Comparison of ENCODE assay signal across 8 cellular contexts in the genomic region with DNA sequence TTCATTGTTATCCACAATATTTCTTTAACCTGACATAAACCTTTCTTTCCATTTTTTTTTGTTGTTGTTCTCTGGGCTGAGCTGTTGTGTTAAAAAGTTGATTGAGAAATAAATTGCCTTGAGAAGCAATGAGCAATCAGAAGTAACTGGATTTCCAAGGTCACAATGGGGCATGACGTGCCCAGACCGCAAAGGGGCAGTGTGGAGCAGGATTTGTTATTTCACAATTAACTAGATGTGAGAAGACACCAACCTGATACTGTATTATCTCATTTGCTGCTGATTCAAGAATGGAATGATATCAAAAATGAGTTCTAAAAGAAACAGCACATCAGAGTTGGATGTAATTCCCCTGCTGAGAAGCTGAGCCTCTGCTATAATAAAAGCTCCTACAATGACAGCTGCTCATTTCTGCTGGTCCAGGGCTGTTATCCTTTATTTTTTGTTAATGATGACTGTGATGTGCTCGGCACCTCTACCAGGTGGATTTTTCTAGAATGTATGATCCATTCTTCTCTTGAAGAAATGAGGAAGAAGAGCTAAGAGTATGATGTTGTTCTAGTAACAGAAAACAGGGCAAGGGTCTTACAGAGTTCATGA. TPM values are rescaled to one million over a fixed set of nuclear protein-coding genes. Genes with fewer than 3 reads are reported as not detected.
DNase-seq lines count a peak whose midpoint lies in the region; ATAC-seq and TF ChIP-seq lines count a peak whose summit lies in the region.

No MANE protein-coding gene starts in this region.

- peak; percentile 12 for DNase-seq in activated CD4-positive, alpha-beta T cell treated with anti-CD3 and anti-CD28 coated beads, Interleukin-2, amount 10 ng/mL, durations not matched to agents 7 days and 5 days
- no peak for DNase-seq in activated CD4-positive, alpha-beta T cell treated with anti-CD3 and anti-CD28 coated beads, Interleukin-2, amount 50 U/mL, for 4 hours
- DNase-seq in KBM-7 (peak; percentile 31), WERI-Rb-1 (no peak), kidney glomerular epithelial cell (lab: John Stamatoyannopoulos, UW) (peak; percentile 44), esophagus squamous epithelium (lab: John Stamatoyannopoulos, UW) (no peak)

- H3K9me3 ChIP-seq in WERI-Rb-1 (ENCODE audit: severe bottlenecking) (no peaks in the 10 kb centered on the region), esophagus squamous epithelium (no peaks in the 10 kb centered on the region)

- ATAC-seq in HG03135 (IDR thresholded peaks at IDR 0.05; ENCODE audit: unreplicated experiment) (no peak), HG03378 (IDR thresholded peaks at IDR 0.05; ENCODE audit: unreplicated experiment) (no peak)

- no peak overlapping the region for H3K4me3 Mint-ChIP-seq in activated CD4-positive, alpha-beta T cell treated with anti-CD3 and anti-CD28 coated beads, Interleukin-2, amount 10 ng/mL, durations not matched to agents 7 days and 5 days

- WGBS in esophagus squamous epithelium, 2 donors, result 26 to 34% methylated on average over 3 of the region's 3 CpGs

- CTCF ChIA-PET in activated CD4-positive, alpha-beta T cell treated with anti-CD3 and anti-CD28 coated beads, Interleukin-2, amount 10 ng/mL, durations not matched to agents 7 days and 5 days (lab: Charles Lee), result no interaction called here

- H3K27me3 ChIP-seq in WERI-Rb-1 (ENCODE audit: insufficient read depth, low read depth, severe bottlenecking) (no peaks in the 10 kb centered on the region), esophagus squamous epithelium (no peaks in the 10 kb centered on the region)

- H3K36me3 ChIP-seq in WERI-Rb-1 (no peaks in the 10 kb centered on the region), esophagus squamous epithelium (no peaks in the 10 kb centered on the region)

- no peaks in the 10 kb centered on the region for H3K9me3 Mint-ChIP-seq in activated CD4-positive, alpha-beta T cell treated with anti-CD3 and anti-CD28 coated beads, Interleukin-2, amount 10 ng/mL, durations not matched to agents 7 days and 5 days

- H3K4me1 Mint-ChIP-seq in activated CD4-positive, alpha-beta T cell treated with anti-CD3 and anti-CD28 coated beads, Interleukin-2, amount 10 ng/mL, durations not matched to agents 7 days and 5 days, result no peaks in the 10 kb centered on the region

- H3K27ac ChIP-seq in WERI-Rb-1, result no peak overlapping the region
- H3K27ac ChIP-seq in esophagus squamous epithelium, result no peak overlapping the region

- no peak overlapping the region for H3K4me3 ChIP-seq in WERI-Rb-1 (ENCODE audit: low read depth, low read length)
- no peak overlapping the region for H3K4me3 ChIP-seq in esophagus squamous epithelium

- H3K36me3 Mint-ChIP-seq in activated CD4-positive, alpha-beta T cell treated with anti-CD3 and anti-CD28 coated beads, Interleukin-2, amount 10 ng/mL, durations not matched to agents 7 days and 5 days (ENCODE audit: low read depth), result no peaks in the 10 kb centered on the region

- H3K27ac Mint-ChIP-seq in activated CD4-positive, alpha-beta T cell treated with anti-CD3 and anti-CD28 coated beads, Interleukin-2, amount 10 ng/mL, durations not matched to agents 7 days and 5 days, result no peak overlapping the region

- H3K27me3 Mint-ChIP-seq in activated CD4-positive, alpha-beta T cell treated with anti-CD3 and anti-CD28 coated beads, Interleukin-2, amount 10 ng/mL, durations not matched to agents 7 days and 5 days, result peaks cover 1% of the 10 kb centered on the region

- no peak for TF ChIP-seq POLR2A in esophagus squamous epithelium (IDR thresholded peaks at IDR 0.05)

- intact Hi-C loops in esophagus squamous epithelium (cut with DNase I), result no loop called here

- POLR2A ChIA-PET in activated CD4-positive, alpha-beta T cell treated with anti-CD3 and anti-CD28 coated beads, Interleukin-2, amount 10 ng/mL, durations not matched to agents 7 days and 5 days (lab: Charles Lee), result no interaction called here

- TF ChIP-seq CTCF in WERI-Rb-1 (IDR thresholded peaks at IDR 0.05; ENCODE audit: low read depth, low read length) (peak; percentile 32; the same call in 1 of the 2 replicates), esophagus squamous epithelium (IDR thresholded peaks at IDR 0.05) (peak in 2 of 6 experiments; percentile 22 to 55)

- in situ Hi-C loops in KBM-7 (cut with MboI; ENCODE audit: low pct_unique_long_range_greater_than_20kb, low sequenced_read_pairs), result loop anchor here (25.0 kb wide), 3 partner anchors 94 to 969 kb away; a partner anchor contains a TSS

- no peaks in the 10 kb centered on the region for H3K4me1 ChIP-seq in esophagus squamous epithelium

RNA-seq across cellular contexts. Expression of a gene that starts 28.1 kb away (rescaled TPM):
- not detected for total RNA-seq in activated CD4-positive, alpha-beta T cell treated with anti-CD3 and anti-CD28 coated beads, Interleukin-2, amount 10 ng/mL, durations not matched to agents 7 days and 5 days
- total RNA-seq in esophagus squamous epithelium, result under 1 TPM in 1 of 4 donors, not detected in 3; 0.19 TPM

Comparison
In these comparisons a context has a peak if more than half of its experiments do, and no peak if none do; other contexts are left out.
1. DNase-seq: peak in activated CD4-positive, alpha-beta T cell treated with anti-CD3 and anti-CD28 coated beads, Interleukin-2, amount 10 ng/mL, durations not matched to agents 7 days and 5 days (single experiment), KBM-7 (single experiment) and kidney glomerular epithelial cell (single experiment); none in activated CD4-positive, alpha-beta T cell treated with anti-CD3 and anti-CD28 coated beads, Interleukin-2, amount 50 U/mL, for 4 hours (0 of 2), WERI-Rb-1 (single experiment) and esophagus squamous epithelium (single experiment).